Comparison of ENCODE assay signal across 9 cellular contexts in the genomic region with DNA sequence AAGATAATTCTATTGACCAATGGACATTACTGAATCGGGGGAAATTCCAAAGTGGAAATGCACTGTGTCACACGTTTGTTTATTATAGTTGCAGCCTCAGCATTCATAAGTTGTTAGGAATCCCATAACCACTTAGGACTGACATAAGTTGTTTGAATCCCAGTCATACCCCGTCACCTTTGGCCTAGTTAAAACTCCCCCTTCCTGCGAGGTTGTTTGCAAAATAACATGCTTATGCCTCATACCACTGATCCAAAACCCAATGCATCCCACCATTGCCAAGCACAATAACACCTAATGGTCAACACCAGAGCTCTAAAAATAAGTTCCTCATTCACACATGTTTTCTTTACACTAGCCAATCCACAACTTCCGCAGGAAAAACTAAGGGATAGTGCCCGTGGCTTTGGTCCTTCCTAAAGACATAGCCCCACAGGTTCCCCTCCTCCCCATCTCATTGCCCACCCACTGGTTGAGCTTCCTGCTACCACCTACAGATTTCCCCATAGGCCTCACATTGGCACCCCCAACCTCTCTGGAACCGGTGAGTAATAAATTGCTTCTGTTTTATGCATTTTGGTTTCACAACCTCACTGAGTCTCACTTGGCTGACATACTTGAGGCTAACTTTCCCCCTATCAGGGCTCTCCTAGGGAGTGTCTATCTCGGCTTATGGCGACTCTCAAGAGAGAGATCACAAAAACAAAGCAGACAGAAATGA. TPM values are rescaled to one million over a fixed set of nuclear protein-coding genes. Genes with fewer than 3 reads are reported as not detected.
DNase-seq lines count a peak whose midpoint lies in the region; ATAC-seq, FAIRE-seq and TF ChIP-seq lines count a peak whose summit lies in the region.
"Had no signal": no experiment of that assay in that cellular context is flagged by ENCODE, and none has a peak within 500 bp of the region (broad histone marks: within the 10 kb centered on the region; RNA-seq: fewer than 3 reads in every experiment).

No MANE protein-coding gene starts in this region.

- no peak overlapping the region for H3K4me3 ChIP-seq in foreskin fibroblast (ENCODE audit: low read depth in 1 of 2, low read length in 2 of 2)

- no peak for TF ChIP-seq POLR2A in GM12892 (IDR thresholded peaks at IDR 0.05; ENCODE audit: low read depth, low read length)

- DNase-seq in GM12892 (ENCODE audit: insufficient read length) (no peak), HTR-8/SVneo (ENCODE audit: insufficient read length, low spot score) (no peak), foreskin fibroblast (peak; percentile 81 to 87), NCI-H345 (lab: John Stamatoyannopoulos, UW) (no peak), KBM-7 (no peak), DMS53 (lab: John Stamatoyannopoulos, UW) (no peak), frontal cortex (ENCODE audit: low spot score in 2 of 2) (no peak)

- FAIRE-seq in GM12892 (lab: Jason Lieb, UNC) (peak; percentile 93), HTR-8/SVneo (lab: Jason Lieb, UNC) (peak; percentile 83), frontal cortex (lab: Jason Lieb, UNC) (no peak)

- ATAC-seq in GM21529 (IDR thresholded peaks at IDR 0.05; ENCODE audit: unreplicated experiment): peak; percentile 98

- no peak for TF ChIP-seq CTCF in foreskin fibroblast (IDR thresholded peaks at IDR 0.05; ENCODE audit: low read depth, low read length)

- in situ Hi-C loops in KBM-7 (cut with MboI; ENCODE audit: low pct_unique_long_range_greater_than_20kb, low sequenced_read_pairs): no loop called here

RNA-seq across cellular contexts. Expression of gene MUSK, which starts 42.3 kb away (rescaled TPM):
- not detected for polyA plus RNA-seq in GM12892 (2012; ENCODE audit: missing spikeins)
- total RNA-seq in frontal cortex: under 0.01 TPM
- total RNA-seq: NCI-H460 had no signal

RNA-seq across cellular contexts. Expression of gene SVEP1, which starts 46.7 kb away (rescaled TPM):
- polyA plus RNA-seq in GM12892 (2012; ENCODE audit: missing spikeins): 0.06 TPM
- 8.6 TPM for total RNA-seq in frontal cortex

Comparison
In these comparisons a context has a peak if more than half of its experiments do, and no peak if none do; other contexts are left out.
1. DNase-seq: peak in foreskin fibroblast (2 of 2); none in GM12892 (single experiment), HTR-8/SVneo (single experiment), NCI-H345 (single experiment), KBM-7 (single experiment), DMS53 (single experiment) and frontal cortex (0 of 2).